8 cellular contexts compared by ENCODE assay signal in genomic region chr5:149667084-149667826, GRCh38.
DNase-seq lines count a peak whose midpoint lies in the region.

No MANE protein-coding gene starts in this region.

- peak; percentile 21 for DNase-seq in NCI-H2029 treated with DMSO at 0.1 percent for 48 hours (lab: John Stamatoyannopoulos, UW)
- DNase-seq in NCI-H2029 (lab: John Stamatoyannopoulos, UW) = no peak
- DNase-seq in HuH-7 (ENCODE audit: low spot score) = peak; percentile 67
- peak; percentile 61 for DNase-seq in activated CD8-positive, alpha-beta memory T cell treated with anti-CD3 and anti-CD28 coated beads for 24 hours
- DNase-seq in cardiac septum (ENCODE audit: low spot score) = peak; percentile 15
- DNase-seq in stimulated activated CD4-positive, alpha-beta T cell treated with anti-CD3 and anti-CD28 coated beads, Interleukin-4, amount 100 ng/mL, for 1 hour = peak; percentile 5
- DNase-seq in Ammon's horn (ENCODE audit: low spot score) = no peak
- DNase-seq in mesenteric fat pad (ENCODE audit: low spot score) = no peak

- intact Hi-C loops in cardiac septum (cut with DNase I) = no loop called here

Comparison
In these comparisons a context has a peak if more than half of its experiments do, and no peak if none do; other contexts are left out.
1. DNase-seq: peak in NCI-H2029 treated with DMSO at 0.1 percent for 48 hours (single experiment), HuH-7 (single experiment), activated CD8-positive, alpha-beta memory T cell treated with anti-CD3 and anti-CD28 coated beads for 24 hours (single experiment), cardiac septum (single experiment) and stimulated activated CD4-positive, alpha-beta T cell treated with anti-CD3 and anti-CD28 coated beads, Interleukin-4, amount 100 ng/mL, for 1 hour (single experiment); none in NCI-H2029 (single experiment), Ammon's horn (single experiment) and mesenteric fat pad (single experiment).